ENCODE assay signal across 1 cellular context in the genomic region with DNA sequence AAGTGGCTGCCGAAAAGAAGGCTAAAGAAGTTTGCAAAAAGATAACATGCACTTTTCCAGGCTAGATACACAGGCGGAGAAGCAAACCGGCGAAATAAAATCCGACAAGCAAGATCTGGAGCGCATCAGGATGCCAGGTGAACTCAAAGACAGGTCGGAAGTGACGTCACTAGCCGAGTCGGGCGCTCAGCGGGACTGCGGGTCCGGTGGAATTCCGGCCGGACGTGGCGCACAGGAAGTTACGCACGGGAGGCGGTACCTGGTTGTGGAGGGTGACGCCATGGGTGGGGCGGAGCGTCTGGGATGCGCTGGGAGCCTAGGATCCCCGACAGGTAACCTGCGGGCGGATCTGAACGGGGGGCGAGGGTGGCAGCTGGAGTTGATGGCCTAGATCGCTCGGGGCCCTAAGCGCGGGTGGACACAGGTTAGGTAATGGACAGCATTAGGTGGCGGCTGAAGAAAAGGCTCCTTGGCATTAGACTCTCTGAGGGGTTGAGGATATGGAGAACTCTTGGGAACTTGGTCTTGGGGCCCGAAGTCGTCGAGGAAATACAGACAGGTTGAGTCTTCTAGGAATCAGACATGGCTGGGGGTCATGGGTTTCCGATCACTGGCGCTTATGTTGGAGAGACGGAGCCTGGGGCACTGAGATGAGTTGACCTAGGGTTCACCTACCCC.
TF ChIP-seq lines count a peak whose summit lies in the region.

No MANE protein-coding gene starts in this region.

TF ChIP-seq in HepG2, 621 proteins besides CTCF, POLR2A, EP300 and RAD21 (continued from another document and continues in another):
- TF ChIP-seq, protein P1, sequence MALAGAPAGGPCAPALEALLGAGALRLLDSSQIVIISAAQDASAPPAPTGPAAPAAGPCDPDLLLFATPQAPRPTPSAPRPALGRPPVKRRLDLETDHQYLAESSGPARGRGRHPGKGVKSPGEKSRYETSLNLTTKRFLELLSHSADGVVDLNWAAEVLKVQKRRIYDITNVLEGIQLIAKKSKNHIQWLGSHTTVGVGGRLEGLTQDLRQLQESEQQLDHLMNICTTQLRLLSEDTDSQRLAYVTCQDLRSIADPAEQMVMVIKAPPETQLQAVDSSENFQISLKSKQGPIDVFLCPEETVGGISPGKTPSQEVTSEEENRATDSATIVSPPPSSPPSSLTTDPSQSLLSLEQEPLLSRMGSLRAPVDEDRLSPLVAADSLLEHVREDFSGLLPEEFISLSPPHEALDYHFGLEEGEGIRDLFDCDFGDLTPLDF (CRISPR knock-in tag; IDR thresholded peaks at IDR 0.05), result no peak; the same call in 1 of the 2 replicates
- TF ChIP-seq NAIF1 (CRISPR knock-in tag; IDR thresholded peaks at IDR 0.05; ENCODE audit: borderline replicate concordance) (no peak), STAT5B (CRISPR knock-in tag; IDR thresholded peaks at IDR 0.05) (no peak), ZNF263 (CRISPR knock-in tag; IDR thresholded peaks at IDR 0.05) (no peak), RNF2 (conservative IDR thresholded peaks at IDR 0.05; ENCODE audit: low read depth) (no peak), GABPB1 (CRISPR knock-in tag; IDR thresholded peaks at IDR 0.05) (peak; percentile 99), MYC (CRISPR knock-in tag; IDR thresholded peaks at IDR 0.05; ENCODE audit: borderline replicate concordance) (peak; percentile 55; the same call in 1 of the 2 replicates), GATAD2A (CRISPR knock-in tag; IDR thresholded peaks at IDR 0.05) (peak; percentile 53; the same call in 1 of the 2 replicates), ZNF552 (CRISPR knock-in tag; IDR thresholded peaks at IDR 0.05; ENCODE audit: borderline replicate concordance) (no peak), ZNF564 (CRISPR knock-in tag; IDR thresholded peaks at IDR 0.05) (no peak), TBP (CRISPR knock-in tag; IDR thresholded peaks at IDR 0.05) (no peak), ETV5 (CRISPR knock-in tag; IDR thresholded peaks at IDR 0.05; ENCODE audit: borderline replicate concordance) (peak; percentile 90), NCOA2 (CRISPR knock-in tag; IDR thresholded peaks at IDR 0.05) (peak; percentile 20; the same call in 1 of the 2 replicates), ZNF180 (CRISPR knock-in tag; IDR thresholded peaks at IDR 0.05; ENCODE audit: borderline replicate concordance, low read depth) (no peak), CHD2 (IDR thresholded peaks at IDR 0.05; ENCODE audit: low read depth, low read length) (no peak), ARNTL (CRISPR knock-in tag; IDR thresholded peaks at IDR 0.05) (0 out of 2 replicates have a peak, but pooled peaks have one; percentile 29), TP53 (CRISPR knock-in tag; conservative IDR thresholded peaks at IDR 0.05) (no peak), EZH2 (conservative IDR thresholded peaks at IDR 0.05; ENCODE audit: low read depth, low read length) (no peak), HNRNPK (IDR thresholded peaks at IDR 0.05; ENCODE audit: low read depth, low read length, poor library complexity, severe bottlenecking) (no peak), HES4 (CRISPR knock-in tag; IDR thresholded peaks at IDR 0.05; ENCODE audit: borderline replicate concordance) (0 out of 2 replicates have a peak, but pooled peaks have one; percentile 20), GATA4 (IDR thresholded peaks at IDR 0.05; ENCODE audit: borderline replicate concordance, low read depth) (peak; percentile 50; the same call in 1 of the 2 replicates), ZNF547 (CRISPR knock-in tag; IDR thresholded peaks at IDR 0.05) (peak; percentile 45; the same call in 1 of the 2 replicates), PHB2 (IDR thresholded peaks at IDR 0.05; ENCODE audit: partially characterized antibody) (no peak), ZNF615 (CRISPR knock-in tag; IDR thresholded peaks at IDR 0.05; ENCODE audit: borderline replicate concordance) (no peak), U2AF2 (IDR thresholded peaks at IDR 0.05; ENCODE audit: low read depth, low read length) (no peak), BCL6 (CRISPR knock-in tag; IDR thresholded peaks at IDR 0.05) (peak; percentile 95), HMGA1 (CRISPR knock-in tag; conservative IDR thresholded peaks at IDR 0.05) (no peak), JUND (CRISPR knock-in tag; IDR thresholded peaks at IDR 0.05) (peak; percentile 82), NR2C2 (CRISPR knock-in tag; IDR thresholded peaks at IDR 0.05; ENCODE audit: borderline replicate concordance) (peak; percentile 69; the same call in 1 of the 2 replicates), HDAC1 (CRISPR knock-in tag; IDR thresholded peaks at IDR 0.05) (peak; percentile 83), ZFP41 (CRISPR knock-in tag; IDR thresholded peaks at IDR 0.05; ENCODE audit: borderline replicate concordance) (no peak), GPN1 (CRISPR knock-in tag; IDR thresholded peaks at IDR 0.05; ENCODE audit: borderline replicate concordance) (no peak), ZNF790 (CRISPR knock-in tag; IDR thresholded peaks at IDR 0.05; ENCODE audit: borderline replicate concordance) (no peak), CBX5 (CRISPR knock-in tag; IDR thresholded peaks at IDR 0.05; ENCODE audit: borderline replicate concordance) (peak; percentile 70; the same call in 1 of the 2 replicates), SRSF4 (IDR thresholded peaks at IDR 0.05; ENCODE audit: low read depth, low read length, poor library complexity, severe bottlenecking) (no peak), ARNT (IDR thresholded peaks at IDR 0.05) (no peak), ZNF605 (CRISPR knock-in tag; IDR thresholded peaks at IDR 0.05) (no peak; the same call in 1 of the 2 replicates), ZMYM4 (CRISPR knock-in tag; IDR thresholded peaks at IDR 0.05) (peak; percentile 97)
- TF ChIP-seq, protein P2, sequence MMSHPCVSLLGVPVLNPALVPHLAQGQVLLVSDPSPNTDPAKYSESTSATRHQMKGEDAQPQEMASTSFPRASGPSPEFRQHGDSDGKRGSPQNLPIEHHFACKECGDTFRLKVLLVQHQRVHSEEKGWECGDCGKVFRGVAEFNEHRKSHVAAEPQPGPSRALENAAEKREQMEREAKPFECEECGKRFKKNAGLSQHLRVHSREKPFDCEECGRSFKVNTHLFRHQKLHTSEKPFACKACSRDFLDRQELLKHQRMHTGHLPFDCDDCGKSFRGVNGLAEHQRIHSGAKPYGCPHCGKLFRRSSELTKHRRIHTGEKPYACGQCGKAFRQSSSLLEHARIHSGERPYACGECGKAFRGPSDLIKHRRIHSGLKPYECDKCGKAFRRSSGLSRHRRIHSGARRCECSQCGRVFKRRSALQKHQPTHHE (CRISPR knock-in tag; IDR thresholded peaks at IDR 0.05; ENCODE audit: borderline replicate concordance), result 0 out of 2 replicates have a peak, but pooled peaks have one; percentile 16
- TF ChIP-seq, protein P3, sequence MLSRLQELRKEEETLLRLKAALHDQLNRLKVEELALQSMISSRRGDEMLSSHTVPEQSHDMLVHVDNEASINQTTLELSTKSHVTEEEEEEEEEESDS (CRISPR knock-in tag; IDR thresholded peaks at IDR 0.05; ENCODE audit: borderline replicate concordance), result no peak
- TF ChIP-seq, protein P4, sequence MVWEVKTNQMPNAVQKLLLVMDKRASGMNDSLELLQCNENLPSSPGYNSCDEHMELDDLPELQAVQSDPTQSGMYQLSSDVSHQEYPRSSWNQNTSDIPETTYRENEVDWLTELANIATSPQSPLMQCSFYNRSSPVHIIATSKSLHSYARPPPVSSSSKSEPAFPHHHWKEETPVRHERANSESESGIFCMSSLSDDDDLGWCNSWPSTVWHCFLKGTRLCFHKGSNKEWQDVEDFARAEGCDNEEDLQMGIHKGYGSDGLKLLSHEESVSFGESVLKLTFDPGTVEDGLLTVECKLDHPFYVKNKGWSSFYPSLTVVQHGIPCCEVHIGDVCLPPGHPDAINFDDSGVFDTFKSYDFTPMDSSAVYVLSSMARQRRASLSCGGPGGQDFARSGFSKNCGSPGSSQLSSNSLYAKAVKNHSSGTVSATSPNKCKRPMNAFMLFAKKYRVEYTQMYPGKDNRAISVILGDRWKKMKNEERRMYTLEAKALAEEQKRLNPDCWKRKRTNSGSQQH (CRISPR knock-in tag; IDR thresholded peaks at IDR 0.05; ENCODE audit: low read depth), result no peak
- TF ChIP-seq, protein P5, sequence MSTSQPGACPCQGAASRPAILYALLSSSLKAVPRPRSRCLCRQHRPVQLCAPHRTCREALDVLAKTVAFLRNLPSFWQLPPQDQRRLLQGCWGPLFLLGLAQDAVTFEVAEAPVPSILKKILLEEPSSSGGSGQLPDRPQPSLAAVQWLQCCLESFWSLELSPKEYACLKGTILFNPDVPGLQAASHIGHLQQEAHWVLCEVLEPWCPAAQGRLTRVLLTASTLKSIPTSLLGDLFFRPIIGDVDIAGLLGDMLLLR (CRISPR knock-in tag; IDR thresholded peaks at IDR 0.05), result no peak
- TF ChIP-seq, protein P6, sequence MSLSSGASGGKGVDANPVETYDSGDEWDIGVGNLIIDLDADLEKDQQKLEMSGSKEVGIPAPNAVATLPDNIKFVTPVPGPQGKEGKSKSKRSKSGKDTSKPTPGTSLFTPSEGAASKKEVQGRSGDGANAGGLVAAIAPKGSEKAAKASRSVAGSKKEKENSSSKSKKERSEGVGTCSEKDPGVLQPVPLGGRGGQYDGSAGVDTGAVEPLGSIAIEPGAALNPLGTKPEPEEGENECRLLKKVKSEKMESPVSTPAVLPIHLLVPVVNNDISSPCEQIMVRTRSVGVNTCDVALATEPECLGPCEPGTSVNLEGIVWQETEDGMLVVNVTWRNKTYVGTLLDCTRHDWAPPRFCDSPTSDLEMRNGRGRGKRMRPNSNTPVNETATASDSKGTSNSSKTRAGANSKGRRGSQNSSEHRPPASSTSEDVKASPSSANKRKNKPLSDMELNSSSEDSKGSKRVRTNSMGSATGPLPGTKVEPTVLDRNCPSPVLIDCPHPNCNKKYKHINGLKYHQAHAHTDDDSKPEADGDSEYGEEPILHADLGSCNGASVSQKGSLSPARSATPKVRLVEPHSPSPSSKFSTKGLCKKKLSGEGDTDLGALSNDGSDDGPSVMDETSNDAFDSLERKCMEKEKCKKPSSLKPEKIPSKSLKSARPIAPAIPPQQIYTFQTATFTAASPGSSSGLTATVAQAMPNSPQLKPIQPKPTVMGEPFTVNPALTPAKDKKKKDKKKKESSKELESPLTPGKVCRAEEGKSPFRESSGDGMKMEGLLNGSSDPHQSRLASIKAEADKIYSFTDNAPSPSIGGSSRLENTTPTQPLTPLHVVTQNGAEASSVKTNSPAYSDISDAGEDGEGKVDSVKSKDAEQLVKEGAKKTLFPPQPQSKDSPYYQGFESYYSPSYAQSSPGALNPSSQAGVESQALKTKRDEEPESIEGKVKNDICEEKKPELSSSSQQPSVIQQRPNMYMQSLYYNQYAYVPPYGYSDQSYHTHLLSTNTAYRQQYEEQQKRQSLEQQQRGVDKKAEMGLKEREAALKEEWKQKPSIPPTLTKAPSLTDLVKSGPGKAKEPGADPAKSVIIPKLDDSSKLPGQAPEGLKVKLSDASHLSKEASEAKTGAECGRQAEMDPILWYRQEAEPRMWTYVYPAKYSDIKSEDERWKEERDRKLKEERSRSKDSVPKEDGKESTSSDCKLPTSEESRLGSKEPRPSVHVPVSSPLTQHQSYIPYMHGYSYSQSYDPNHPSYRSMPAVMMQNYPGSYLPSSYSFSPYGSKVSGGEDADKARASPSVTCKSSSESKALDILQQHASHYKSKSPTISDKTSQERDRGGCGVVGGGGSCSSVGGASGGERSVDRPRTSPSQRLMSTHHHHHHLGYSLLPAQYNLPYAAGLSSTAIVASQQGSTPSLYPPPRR (CRISPR knock-in tag; IDR thresholded peaks at IDR 0.05; ENCODE audit: borderline replicate concordance), result peak; percentile 9; the same call in 1 of the 2 replicates
- TF ChIP-seq, protein P7, sequence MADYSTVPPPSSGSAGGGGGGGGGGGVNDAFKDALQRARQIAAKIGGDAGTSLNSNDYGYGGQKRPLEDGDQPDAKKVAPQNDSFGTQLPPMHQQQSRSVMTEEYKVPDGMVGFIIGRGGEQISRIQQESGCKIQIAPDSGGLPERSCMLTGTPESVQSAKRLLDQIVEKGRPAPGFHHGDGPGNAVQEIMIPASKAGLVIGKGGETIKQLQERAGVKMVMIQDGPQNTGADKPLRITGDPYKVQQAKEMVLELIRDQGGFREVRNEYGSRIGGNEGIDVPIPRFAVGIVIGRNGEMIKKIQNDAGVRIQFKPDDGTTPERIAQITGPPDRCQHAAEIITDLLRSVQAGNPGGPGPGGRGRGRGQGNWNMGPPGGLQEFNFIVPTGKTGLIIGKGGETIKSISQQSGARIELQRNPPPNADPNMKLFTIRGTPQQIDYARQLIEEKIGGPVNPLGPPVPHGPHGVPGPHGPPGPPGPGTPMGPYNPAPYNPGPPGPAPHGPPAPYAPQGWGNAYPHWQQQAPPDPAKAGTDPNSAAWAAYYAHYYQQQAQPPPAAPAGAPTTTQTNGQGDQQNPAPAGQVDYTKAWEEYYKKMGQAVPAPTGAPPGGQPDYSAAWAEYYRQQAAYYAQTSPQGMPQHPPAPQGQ (CRISPR knock-in tag; IDR thresholded peaks at IDR 0.05; ENCODE audit: borderline replicate concordance), result 0 out of 2 replicates have a peak, but pooled peaks have one; percentile 44
- TF ChIP-seq, protein P8, sequence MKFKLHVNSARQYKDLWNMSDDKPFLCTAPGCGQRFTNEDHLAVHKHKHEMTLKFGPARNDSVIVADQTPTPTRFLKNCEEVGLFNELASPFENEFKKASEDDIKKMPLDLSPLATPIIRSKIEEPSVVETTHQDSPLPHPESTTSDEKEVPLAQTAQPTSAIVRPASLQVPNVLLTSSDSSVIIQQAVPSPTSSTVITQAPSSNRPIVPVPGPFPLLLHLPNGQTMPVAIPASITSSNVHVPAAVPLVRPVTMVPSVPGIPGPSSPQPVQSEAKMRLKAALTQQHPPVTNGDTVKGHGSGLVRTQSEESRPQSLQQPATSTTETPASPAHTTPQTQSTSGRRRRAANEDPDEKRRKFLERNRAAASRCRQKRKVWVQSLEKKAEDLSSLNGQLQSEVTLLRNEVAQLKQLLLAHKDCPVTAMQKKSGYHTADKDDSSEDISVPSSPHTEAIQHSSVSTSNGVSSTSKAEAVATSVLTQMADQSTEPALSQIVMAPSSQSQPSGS (CRISPR knock-in tag; IDR thresholded peaks at IDR 0.05), result peak; percentile 99
- TF ChIP-seq, protein P9, sequence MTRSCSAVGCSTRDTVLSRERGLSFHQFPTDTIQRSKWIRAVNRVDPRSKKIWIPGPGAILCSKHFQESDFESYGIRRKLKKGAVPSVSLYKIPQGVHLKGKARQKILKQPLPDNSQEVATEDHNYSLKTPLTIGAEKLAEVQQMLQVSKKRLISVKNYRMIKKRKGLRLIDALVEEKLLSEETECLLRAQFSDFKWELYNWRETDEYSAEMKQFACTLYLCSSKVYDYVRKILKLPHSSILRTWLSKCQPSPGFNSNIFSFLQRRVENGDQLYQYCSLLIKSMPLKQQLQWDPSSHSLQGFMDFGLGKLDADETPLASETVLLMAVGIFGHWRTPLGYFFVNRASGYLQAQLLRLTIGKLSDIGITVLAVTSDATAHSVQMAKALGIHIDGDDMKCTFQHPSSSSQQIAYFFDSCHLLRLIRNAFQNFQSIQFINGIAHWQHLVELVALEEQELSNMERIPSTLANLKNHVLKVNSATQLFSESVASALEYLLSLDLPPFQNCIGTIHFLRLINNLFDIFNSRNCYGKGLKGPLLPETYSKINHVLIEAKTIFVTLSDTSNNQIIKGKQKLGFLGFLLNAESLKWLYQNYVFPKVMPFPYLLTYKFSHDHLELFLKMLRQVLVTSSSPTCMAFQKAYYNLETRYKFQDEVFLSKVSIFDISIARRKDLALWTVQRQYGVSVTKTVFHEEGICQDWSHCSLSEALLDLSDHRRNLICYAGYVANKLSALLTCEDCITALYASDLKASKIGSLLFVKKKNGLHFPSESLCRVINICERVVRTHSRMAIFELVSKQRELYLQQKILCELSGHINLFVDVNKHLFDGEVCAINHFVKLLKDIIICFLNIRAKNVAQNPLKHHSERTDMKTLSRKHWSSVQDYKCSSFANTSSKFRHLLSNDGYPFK (CRISPR knock-in tag; IDR thresholded peaks at IDR 0.05; ENCODE audit: borderline replicate concordance), result peak; percentile 81
